Comparison of ENCODE assay signal across 21 cellular contexts in genomic region chr1:21799730-21800129, GRCh38. TPM values are rescaled to one million over a fixed set of nuclear protein-coding genes. Genes with fewer than 3 reads are reported as not detected.
DNase-seq lines count a peak whose midpoint lies in the region; ATAC-seq and TF ChIP-seq lines count a peak whose summit lies in the region.
"Had no signal": no experiment of that assay in that cellular context is flagged by ENCODE, and none has a peak within 500 bp of the region (broad histone marks: within the 10 kb centered on the region; RNA-seq: fewer than 3 reads in every experiment).

No MANE protein-coding gene starts in this region.

- DNase-seq in Karpas-422 = peak; percentile 16
- peak; percentile 49 for DNase-seq in RPMI8226
- peak; percentile 67 for DNase-seq in kidney tubule cell (ENCODE audit: low spot score)
- DNase-seq in DMS153 treated with DMSO at 0.1 percent for 48 hours (lab: John Stamatoyannopoulos, UW; ENCODE audit: unreplicated experiment) = no peak
- no peak for DNase-seq in DMS153 (lab: John Stamatoyannopoulos, UW)
- DNase-seq in heart left ventricle = no peak
- DNase-seq: Caco-2; CD4-positive, CD25-positive, alpha-beta regulatory T cell; CD8-positive, alpha-beta T cell; DMS53; DMS79 treated with DMSO at 0.1 percent for 48 hours; GF-D8; GM23248; H9 had no signal

- H3K9me2 ChIP-seq in Karpas-422 (replicated peaks; ENCODE audit: insufficient read depth, low read length) = no peaks in the 10 kb centered on the region

- no peak overlapping the region for H3K4me2 ChIP-seq in Karpas-422 (ENCODE audit: low read depth, low read length, poor library complexity, severe bottlenecking)
- H3K4me2 ChIP-seq: BLaER1 had no signal

- H3K79me2 ChIP-seq in Karpas-422 (ENCODE audit: low read length) = no peaks in the 10 kb centered on the region

- H2AFZ ChIP-seq in Karpas-422 (ENCODE audit: low read length) = no peak overlapping the region
- H2AFZ ChIP-seq: GM23248 had no signal

- no peak for TF ChIP-seq CTCF in heart left ventricle (IDR thresholded peaks at IDR 0.05)

- H3K9ac ChIP-seq in Karpas-422 (ENCODE audit: low read length) = no peak overlapping the region
- H3K9ac ChIP-seq: BLaER1, GM23248 had no signal

- H3K27me3 ChIP-seq in Karpas-422 (ENCODE audit: low read length) (no peaks in the 10 kb centered on the region), heart left ventricle (no peaks in the 10 kb centered on the region)
- H3K27me3 ChIP-seq: BLaER1 had no signal

- no peak for ATAC-seq in heart left ventricle
- ATAC-seq: CD8-positive, alpha-beta T cell; HCT116 had no signal

- 78 to 88% (median 85%) methylated on average over 5 of the region's 5 CpGs for WGBS in heart left ventricle, 4 donors

- intact Hi-C loops in heart left ventricle (cut with DNase I) = no loop called here

- H3K27ac ChIP-seq in Karpas-422 (ENCODE audit: low read length) = no peak overlapping the region
- no peak overlapping the region for H3K27ac ChIP-seq in heart left ventricle
- H3K27ac ChIP-seq: 22Rv1, BLaER1, C4-2B, GM23248 had no signal

- TF ChIP-seq POLR2A in heart left ventricle (IDR thresholded peaks at IDR 0.05) = no peak

- H3K4me1 ChIP-seq in Karpas-422 (ENCODE audit: low read length) (no peaks in the 10 kb centered on the region), heart left ventricle (no peaks in the 10 kb centered on the region)
- H3K4me1 ChIP-seq: BLaER1, Caco-2 had no signal

- H3K4me3 ChIP-seq in Karpas-422 (ENCODE audit: low read length) = no peak overlapping the region
- no peak overlapping the region for H3K4me3 ChIP-seq in heart left ventricle
- H3K4me3 ChIP-seq: BLaER1, GM23248 had no signal

- H3K9me3 ChIP-seq in Karpas-422 (ENCODE audit: low read length) (no peaks in the 10 kb centered on the region; the same call in 1 of the 2 replicates), heart left ventricle (peaks cover 0 to 9% (median 2%) of the 10 kb centered on the region in 12 donors)

- H3K36me3 ChIP-seq in Karpas-422 (ENCODE audit: insufficient read depth, low read length) (no peaks in the 10 kb centered on the region), heart left ventricle (no peaks in the 10 kb centered on the region)
- H3K36me3 ChIP-seq: BLaER1 had no signal

- no peaks in the 10 kb centered on the region for H4K20me1 ChIP-seq in Karpas-422 (ENCODE audit: insufficient read depth, low read depth, low read length)
- H4K20me1 ChIP-seq: BLaER1 had no signal

RNA-seq across cellular contexts. Expression of gene LDLRAD2, which starts 12.3 kb away (rescaled TPM):
- total RNA-seq in Karpas-422 (2014; rRNA removed; shearing (Covaris generic); ENCODE audit: low replicate concordance) = not detected in 2 replicates
- total RNA-seq in heart left ventricle = under 1 TPM in 1 of 9 donors, not detected in 8; 0.08 TPM
- 1 to 10 TPM in 1 of 2 donors, under 1 TPM in 1; 0.33 to 4.0 TPM for polyA plus RNA-seq in heart left ventricle
- total RNA-seq: Caco-2; CD8-positive, alpha-beta T cell; Daoy; G401; GM23248; H4 had no signal
- polyA plus RNA-seq: CD4-positive, CD25-positive, alpha-beta regulatory T cell had no signal

RNA-seq across cellular contexts. Expression of gene USP48, which starts 16.8 kb away (rescaled TPM):
- 26.3 and 35.1 TPM in 2 replicates for total RNA-seq in Karpas-422 (2014; rRNA removed; shearing (Covaris generic); ENCODE audit: low replicate concordance)
- total RNA-seq in heart left ventricle = 10 to 100 TPM; 22.3 to 45.5 (median 39.3) TPM
- polyA plus RNA-seq in heart left ventricle = 10 to 100 TPM; 17.3 to 20.9 TPM

Comparison
In these comparisons a context has a peak if more than half of its experiments do, and no peak if none do; other contexts are left out.
1. DNase-seq: peak in Karpas-422 (single experiment), RPMI8226 (single experiment) and kidney tubule cell (single experiment); none in DMS153 treated with DMSO at 0.1 percent for 48 hours (single experiment), DMS153 (single experiment) and heart left ventricle (0 of 5).